Comparison of ENCODE assay signal across 1 cellular context in genomic region chr11:68099474-68100405, GRCh38.
TF ChIP-seq lines count a peak whose summit lies in the region.

No MANE protein-coding gene starts in this region.

TF ChIP-seq in HepG2, 621 proteins besides CTCF, POLR2A, EP300 and RAD21 (continued from another document and continues in another):
- 0 out of 2 replicates have a peak, but pooled peaks have one; percentile 61 for TF ChIP-seq ZNF280D (CRISPR knock-in tag; IDR thresholded peaks at IDR 0.05)
- no peak for TF ChIP-seq FOXP1 (IDR thresholded peaks at IDR 0.05)
- TF ChIP-seq FOXP1 (CRISPR knock-in tag; IDR thresholded peaks at IDR 0.05), result peak; percentile 82
- no peak for TF ChIP-seq JARID2 (CRISPR knock-in tag; IDR thresholded peaks at IDR 0.05; ENCODE audit: insufficient replicate concordance)
- TF ChIP-seq ZNF543 (CRISPR knock-in tag; IDR thresholded peaks at IDR 0.05), result 0 out of 2 replicates have a peak, but pooled peaks have one; percentile 32
- TF ChIP-seq HOXD1 (CRISPR knock-in tag; IDR thresholded peaks at IDR 0.05), result peak; percentile 70; the same call in 1 of the 2 replicates
- no peak for TF ChIP-seq ZSCAN5A (CRISPR knock-in tag; IDR thresholded peaks at IDR 0.05; ENCODE audit: borderline replicate concordance)
- no peak for TF ChIP-seq ZNF781 (CRISPR knock-in tag; IDR thresholded peaks at IDR 0.05; ENCODE audit: borderline replicate concordance, not compliant biosample characterization)
- peak; percentile 88 for TF ChIP-seq CEBPB (IDR thresholded peaks at IDR 0.05; ENCODE audit: borderline replicate concordance, low read depth, low read length)
- TF ChIP-seq ZNF687 (CRISPR knock-in tag; IDR thresholded peaks at IDR 0.05), result no peak; the same call in 1 of the 2 replicates
- peak; percentile 89 for TF ChIP-seq SOX5 (CRISPR knock-in tag; IDR thresholded peaks at IDR 0.05; ENCODE audit: borderline replicate concordance)
- TF ChIP-seq FOXK2 (IDR thresholded peaks at IDR 0.05), result 0 out of 2 replicates have a peak, but pooled peaks have one; percentile 22
- no peak for TF ChIP-seq THAP7 (CRISPR knock-in tag; IDR thresholded peaks at IDR 0.05)
- peak; percentile 79; the same call in 1 of the 2 replicates for TF ChIP-seq SIN3A (IDR thresholded peaks at IDR 0.05; ENCODE audit: borderline replicate concordance, low read depth, low read length)
- TF ChIP-seq REPIN1 (CRISPR knock-in tag; IDR thresholded peaks at IDR 0.05; ENCODE audit: borderline replicate concordance, low read depth), result peak; percentile 60; the same call in 1 of the 2 replicates
- TF ChIP-seq WIZ (CRISPR knock-in tag; IDR thresholded peaks at IDR 0.05), result no peak
- no peak; the same call in 1 of the 2 replicates for TF ChIP-seq ZMAT3 (CRISPR knock-in tag; conservative IDR thresholded peaks at IDR 0.05)
- TF ChIP-seq CSRNP2 (CRISPR knock-in tag; conservative IDR thresholded peaks at IDR 0.05; ENCODE audit: low read depth), result no peak
- peak; percentile 39; the same call in 1 of the 2 replicates for TF ChIP-seq ZFX (CRISPR knock-in tag; IDR thresholded peaks at IDR 0.05; ENCODE audit: low read depth)
- TF ChIP-seq ZNF335 (CRISPR knock-in tag; IDR thresholded peaks at IDR 0.05), result 0 out of 2 replicates have a peak, but pooled peaks have one; percentile 52
- peak; percentile 66; the same call in 1 of the 2 replicates for TF ChIP-seq ZBTB4 (CRISPR knock-in tag; IDR thresholded peaks at IDR 0.05; ENCODE audit: borderline replicate concordance)
- TF ChIP-seq AGO2 (optimal IDR thresholded peaks at IDR 0.05; ENCODE audit: low read depth, low read length), result no peak
- TF ChIP-seq SNRNP70 (IDR thresholded peaks at IDR 0.05; ENCODE audit: low read depth, low read length), result no peak
- TF ChIP-seq CENPBD1 (CRISPR knock-in tag; IDR thresholded peaks at IDR 0.05; ENCODE audit: borderline replicate concordance, low read depth), result no peak
- peak; percentile 86; the same call in 1 of the 2 replicates for TF ChIP-seq RERE (CRISPR knock-in tag; IDR thresholded peaks at IDR 0.05; ENCODE audit: low read depth)
- no peak for TF ChIP-seq ZNF780A (CRISPR knock-in tag; IDR thresholded peaks at IDR 0.05)
- no peak for TF ChIP-seq ZNF713 (CRISPR knock-in tag; IDR thresholded peaks at IDR 0.05)
- TF ChIP-seq ZNF597 (CRISPR knock-in tag; IDR thresholded peaks at IDR 0.05), result no peak
- TF ChIP-seq ZNF101 (CRISPR knock-in tag; IDR thresholded peaks at IDR 0.05; ENCODE audit: borderline replicate concordance, low read depth), result no peak
